18 cellular contexts compared by ENCODE assay signal in genomic region chr1:17741052-17741451, GRCh38. TPM values are rescaled to one million over a fixed set of nuclear protein-coding genes. Genes with fewer than 3 reads are reported as not detected.
A peak's percentile ranks its signal among the peaks of the same experiment; 100 is the strongest.
DNase-seq lines count a peak whose midpoint lies in the region; ATAC-seq and TF ChIP-seq lines count a peak whose summit lies in the region.
"Had no signal": no experiment of that assay in that cellular context is flagged by ENCODE, and none has a peak within 500 bp of the region (broad histone marks: within the 10 kb centered on the region; RNA-seq: fewer than 3 reads in every experiment).

No MANE protein-coding gene starts in this region.

- H3K9me3 Mint-ChIP-seq in WTC11: no peaks in the 10 kb centered on the region
- no peaks in the 10 kb centered on the region for H3K9me3 Mint-ChIP-seq in CD4-positive, alpha-beta T cell

- H3K27me3 Mint-ChIP-seq in WTC11 (ENCODE audit: low read depth): no peaks in the 10 kb centered on the region; the same call in 1 of the 2 replicates
- H3K27me3 Mint-ChIP-seq in CD4-positive, alpha-beta T cell: peaks cover 28% of the 10 kb centered on the region

- H3K4me1 ChIP-seq in HEK293 (ENCODE audit: control insufficient read depth, insufficient read depth, low read length) (no peaks in the 10 kb centered on the region), MM.1S (ENCODE audit: low read length) (no peaks in the 10 kb centered on the region)

- H2AFZ ChIP-seq in MM.1S (ENCODE audit: low read length): no peak overlapping the region

- no peaks in the 10 kb centered on the region for H3K79me2 ChIP-seq in MM.1S (ENCODE audit: low read length)

- no peak overlapping the region for H3K4me2 ChIP-seq in MM.1S (ENCODE audit: low read depth, low read length)
- H3K4me2 ChIP-seq: BLaER1 treated with 17β-estradiol and CSF1 and Interleukin-3, amounts not matched to agents 10 nM and 100 nM; SK-N-SH had no signal

- intact Hi-C loops in CD4-positive, alpha-beta T cell (cut with DNase I, micrococcal nuclease): no loop called here

- H4K20me1 ChIP-seq in MM.1S (ENCODE audit: insufficient read depth, low read length): no peaks in the 10 kb centered on the region

- H3K4me3 ChIP-seq in GM12864 (ENCODE audit: low read depth, low read length) (no peak overlapping the region), HEK293 (ENCODE audit: low read depth, low read length) (no peak overlapping the region), MM.1S (ENCODE audit: low read length) (no peak overlapping the region)
- H3K4me3 ChIP-seq: BLaER1 treated with 17β-estradiol and CSF1 and Interleukin-3, amounts not matched to agents 10 nM and 100 nM had no signal

- H3K9me2 ChIP-seq in MM.1S (replicated peaks; ENCODE audit: insufficient read depth, low read length): no peaks in the 10 kb centered on the region
- H3K9me2 ChIP-seq: SK-N-SH had no signal

- H3K36me3 ChIP-seq in HEK293 (ENCODE audit: control insufficient read depth in 2 of 2, insufficient read depth in 1 of 2, low read length in 2 of 2): no peaks in the 10 kb centered on the region
- no peaks in the 10 kb centered on the region for H3K36me3 ChIP-seq in MM.1S (replicated peaks; ENCODE audit: insufficient read depth, low read length)
- H3K36me3 ChIP-seq: BLaER1 treated with 17β-estradiol and CSF1 and Interleukin-3, amounts not matched to agents 10 nM and 100 nM had no signal

- no peaks in the 10 kb centered on the region for H3F3A ChIP-seq in MM.1S (ENCODE audit: insufficient read depth, low read length)

- TF ChIP-seq CTCF in GM12864 (IDR thresholded peaks at IDR 0.05; ENCODE audit: low read depth, low read length, missing control alignments) (peak; percentile 7), HEK293 (tag by site-specific recombination; IDR thresholded peaks at IDR 0.05) (no peak), WTC11 (IDR thresholded peaks at IDR 0.05) (no peak), MM.1S (IDR thresholded peaks at IDR 0.05; ENCODE audit: low read length) (no peak)
- no peak for TF ChIP-seq CTCF in CD4-positive, alpha-beta T cell (IDR thresholded peaks at IDR 0.05)

- no peak overlapping the region for H3K4me3 Mint-ChIP-seq in WTC11
- H3K4me3 Mint-ChIP-seq in CD4-positive, alpha-beta T cell: no peak overlapping the region
- H3K4me3 Mint-ChIP-seq: CD8-positive, alpha-beta memory T cell had no signal

- POLR2A ChIA-PET in HEK293 (lab: Yijun Ruan, JAX) (no interaction called here), WTC11 (lab: Charles Lee) (no interaction called here)
- POLR2A ChIA-PET in CD4-positive, alpha-beta T cell (lab: Charles Lee): no interaction called here

- no peaks in the 10 kb centered on the region for H3K36me3 Mint-ChIP-seq in WTC11
- H3K36me3 Mint-ChIP-seq in CD4-positive, alpha-beta T cell (ENCODE audit: low read depth): no peaks in the 10 kb centered on the region
- H3K36me3 Mint-ChIP-seq: CD8-positive, alpha-beta memory T cell had no signal

- no peak overlapping the region for H3K9ac ChIP-seq in MM.1S (ENCODE audit: low read length)
- H3K9ac ChIP-seq: BLaER1 treated with 17β-estradiol and CSF1 and Interleukin-3, amounts not matched to agents 10 nM and 100 nM; SK-N-SH had no signal

- DNase-seq in GM12864 (ENCODE audit: low read depth): no peak
- no peak for DNase-seq in WTC11 (ENCODE audit: low spot score)
- peak; percentile 58 for DNase-seq in iPS-NIHi7 (ENCODE audit: extremely low spot score)
- no peak for DNase-seq in MM.1S
- DNase-seq in CD4-positive, alpha-beta T cell: no peak
- DNase-seq in A172 (ENCODE audit: low spot score): no peak
- DNase-seq: CD8-positive, alpha-beta memory T cell; DMS79 treated with DMSO at 0.1 percent for 48 hours; MV-4-11; NCI-H1436; NCI-H1930; NCI-H526 treated with DMSO at 0.1 percent for 48 hours; NK-92 treated with Interleukin-12 subunit alpha and Interleukin-12 subunit beta, amount 100 ng/mL, for 24 hours; OCI-M1; SHP77 treated with DMSO at 0.1 percent for 48 hours; SK-N-SH had no signal

- ATAC-seq in WTC11: peak; percentile 66
- no peak for ATAC-seq in CD4-positive, alpha-beta T cell (ENCODE audit: poor library complexity)

- no peaks in the 10 kb centered on the region for H3K9me3 ChIP-seq in HEK293 (ENCODE audit: control insufficient read depth, insufficient read depth, low read depth, low read length)
- H3K9me3 ChIP-seq in MM.1S (replicated peaks; ENCODE audit: insufficient read depth, low read length): no peaks in the 10 kb centered on the region
- H3K9me3 ChIP-seq in CD4-positive, alpha-beta T cell (ENCODE audit: control insufficient read depth, low read length): no peaks in the 10 kb centered on the region
- H3K9me3 ChIP-seq: BLaER1 treated with 17β-estradiol and CSF1 and Interleukin-3, amounts not matched to agents 10 nM and 100 nM; SK-N-SH had no signal

- peaks cover 8% of the 10 kb centered on the region for H3K4me1 Mint-ChIP-seq in WTC11
- H3K4me1 Mint-ChIP-seq in CD4-positive, alpha-beta T cell (ENCODE audit: low read depth): no peaks in the 10 kb centered on the region
- H3K4me1 Mint-ChIP-seq: CD8-positive, alpha-beta memory T cell had no signal

- H3K27ac ChIP-seq in HEK293 (ENCODE audit: extremely low read depth, low read depth, low read length) (no peak overlapping the region), MM.1S (ENCODE audit: low read length) (no peak overlapping the region)
- H3K27ac ChIP-seq in CD4-positive, alpha-beta T cell (ENCODE audit: low read depth, low read length): no peak overlapping the region
- H3K27ac ChIP-seq: BLaER1 treated with 17β-estradiol and CSF1 and Interleukin-3, amounts not matched to agents 10 nM and 100 nM had no signal

- peaks cover 86% of the 10 kb centered on the region for H3K27me3 ChIP-seq in MM.1S (replicated peaks; ENCODE audit: insufficient read depth, low read length)
- peaks cover 8% of the 10 kb centered on the region for H3K27me3 ChIP-seq in CD4-positive, alpha-beta T cell (ENCODE audit: control insufficient read depth, insufficient read depth, low read length)
- H3K27me3 ChIP-seq: BLaER1 treated with 17β-estradiol and CSF1 and Interleukin-3, amounts not matched to agents 10 nM and 100 nM had no signal

- CTCF ChIA-PET in HEK293 (lab: Yijun Ruan, JAX): no interaction called here
- CTCF ChIA-PET in WTC11 (lab: Charles Lee): interaction anchor here (0.6 to 2.6 kb wide), 25 partner anchors 9 to 840 kb away, joined by 3 to 17 read pairs (median 3); no protein-coding TSS in a partner anchor
- CTCF ChIA-PET in CD4-positive, alpha-beta T cell (lab: Charles Lee): no interaction called here

- H3K27ac Mint-ChIP-seq in WTC11: no peak overlapping the region
- H3K27ac Mint-ChIP-seq in CD4-positive, alpha-beta T cell: no peak overlapping the region
- H3K27ac Mint-ChIP-seq: CD8-positive, alpha-beta memory T cell had no signal

TF ChIP-seq in HEK293, 187 proteins besides CTCF, POLR2A, EP300 and RAD21:
- TF ChIP-seq KLF9 (tag by site-specific recombination; IDR thresholded peaks at IDR 0.05; ENCODE audit: low read depth): no peak
- TF ChIP-seq ZNF549 (tag by site-specific recombination; IDR thresholded peaks at IDR 0.05): no peak
- no peak for TF ChIP-seq ZSCAN30 (tag by site-specific recombination; IDR thresholded peaks at IDR 0.05)
- no peak for TF ChIP-seq WT1 (tag by site-specific recombination; IDR thresholded peaks at IDR 0.05)
- TF ChIP-seq HOXC10 (CRISPR knock-in tag; IDR thresholded peaks at IDR 0.05): no peak
- TF ChIP-seq ZNF24 (tag by site-specific recombination; IDR thresholded peaks at IDR 0.05): 0 out of 2 replicates have a peak, but pooled peaks have one; percentile 67

TF ChIP-seq in WTC11, 78 proteins besides CTCF, POLR2A, EP300 and RAD21 (continues in another document):
- no peak for TF ChIP-seq ERG (CRISPR knock-in tag; IDR thresholded peaks at IDR 0.05)
- no peak for TF ChIP-seq SMAD3 (CRISPR knock-in tag; IDR thresholded peaks at IDR 0.05; ENCODE audit: borderline replicate concordance)
- TF ChIP-seq NR2C2 (CRISPR knock-in tag; IDR thresholded peaks at IDR 0.05): no peak
- no peak for TF ChIP-seq HMGXB4 (CRISPR knock-in tag; IDR thresholded peaks at IDR 0.05)
- no peak for TF ChIP-seq ZNF317 (CRISPR knock-in tag; IDR thresholded peaks at IDR 0.05; ENCODE audit: borderline replicate concordance, low read depth)
- no peak for TF ChIP-seq PREB (CRISPR knock-in tag; IDR thresholded peaks at IDR 0.05; ENCODE audit: borderline replicate concordance)

RNA-seq across cellular contexts. Expression of gene ACTL8, which starts 14.1 kb away (rescaled TPM):
- 0.80 to 1.6 TPM (median 0.87 TPM) in 3 replicates for total RNA-seq in WTC11 (2021)
- total RNA-seq in CD4-positive, alpha-beta T cell: not detected
- total RNA-seq in A172 (2014; rRNA removed; shearing (Covaris generic)): not detected in 2 replicates
- total RNA-seq: CD8-positive, alpha-beta memory T cell had no signal
